Comparison of ENCODE assay signal across 9 cellular contexts in the genomic region with DNA sequence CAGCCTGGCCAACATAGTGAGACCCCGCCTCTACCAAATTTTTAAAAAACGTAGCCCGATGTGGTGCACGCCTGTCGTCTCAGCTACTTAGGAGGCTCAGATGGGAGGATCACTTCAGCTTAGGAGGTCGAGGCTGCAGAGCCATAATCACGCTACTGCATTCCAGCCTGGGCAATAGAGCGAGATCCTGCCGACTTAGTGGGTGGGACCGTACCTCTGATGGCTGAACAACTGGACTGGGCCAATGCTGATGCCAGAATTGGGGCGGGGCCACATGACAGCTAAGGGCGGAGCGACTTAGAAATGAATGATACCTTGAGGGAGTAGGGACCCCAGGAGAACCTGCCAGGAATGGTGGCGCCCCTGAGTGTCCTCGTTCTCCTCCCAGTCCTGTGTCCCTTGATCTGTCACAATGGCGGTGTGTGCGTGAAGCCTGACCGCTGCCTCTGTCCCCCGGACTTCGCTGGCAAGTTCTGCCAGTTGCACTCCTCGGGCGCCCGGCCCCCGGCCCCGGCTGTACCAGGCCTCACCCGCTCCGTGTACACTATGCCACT. TPM values are rescaled to one million over a fixed set of nuclear protein-coding genes. Genes with fewer than 3 reads are reported as not detected.
DNase-seq lines count a peak whose midpoint lies in the region; ATAC-seq, FAIRE-seq and TF ChIP-seq lines count a peak whose summit lies in the region.
"Had no signal": no experiment of that assay in that cellular context is flagged by ENCODE, and none has a peak within 500 bp of the region (broad histone marks: within the 10 kb centered on the region; RNA-seq: fewer than 3 reads in every experiment).

No MANE protein-coding gene starts in this region.

- H3K9me3 ChIP-seq in A549 (no peaks in the 10 kb centered on the region), mononuclear cell (ENCODE audit: low read depth, low read length) (no peaks in the 10 kb centered on the region)
- H3K9me3 ChIP-seq: adrenal gland had no signal

- 67% methylated on average over 27 of the region's 27 CpGs for WGBS in A549 (ENCODE audit: missing lambda C conversion rate)

- peak in 1 of 2 experiments; percentile 66 for DNase-seq in A549 (ENCODE audit: low read depth in 1 of 2, low spot score in 1 of 2)
- DNase-seq in HL-60 (ENCODE audit: low read depth in 1 of 2, low spot score in 1 of 2) = no peak
- DNase-seq in astrocyte of the cerebellum (ENCODE audit: low read depth) = no peak
- no peak for DNase-seq in hypothalamus (lab: John Stamatoyannopoulos, UW)
- DNase-seq in inferior parietal cortex (ENCODE audit: extremely low spot score) = no peak
- DNase-seq in germinal center (ENCODE audit: low spot score) = no peak

- no peak for TF ChIP-seq EP300 in A549 (IDR thresholded peaks at IDR 0.05)

- no peak for FAIRE-seq in A549 (lab: Jason Lieb, UNC)

- TF ChIP-seq CTCF in A549 (IDR thresholded peaks at IDR 0.05) (no peak), HL-60 (IDR thresholded peaks at IDR 0.05; ENCODE audit: insufficient read depth, low read length) (no peak), astrocyte of the cerebellum (IDR thresholded peaks at IDR 0.05; ENCODE audit: low read depth, low read length, missing control alignments) (no peak)

- CTCF ChIA-PET in A549 (lab: Yijun Ruan, JAX) = interaction anchor here (0.5 to 35.2 kb wide), 23 partner anchors 8 to 845 kb away, joined by 3 to 2247 read pairs (median 7); a partner anchor contains a TSS

- POLR2A ChIA-PET in A549 (lab: Yijun Ruan, JAX) = interaction anchor here (0.6 to 2.8 kb wide), 19 partner anchors 8 to 194 kb away, joined by 3 to 35 read pairs (median 7); a partner anchor contains a TSS

- ATAC-seq in A549 (peak; percentile 0; a peak in 5 of 6 replicates), GM21723 (IDR thresholded peaks at IDR 0.05; ENCODE audit: unreplicated experiment) (no peak)

- TF ChIP-seq POLR2A in A549 (IDR thresholded peaks at IDR 0.05; ENCODE audit: low read length) = no peak

- no peak for TF ChIP-seq RAD21 in A549 (conservative IDR thresholded peaks at IDR 0.05 in 1 of 2, IDR thresholded peaks at IDR 0.05 in 1 of 2)

- H3K4me2 ChIP-seq in A549 = peak overlapping the region; percentile 92

- H3K4me3 ChIP-seq in A549 (peak overlapping the region; percentile 46), HL-60 (replicated peaks; ENCODE audit: insufficient read depth, low read length) (peak overlapping the region; percentile 42; the same call in 1 of the 2 replicates), astrocyte of the cerebellum (ENCODE audit: low read depth, low read length) (peak overlapping the region; percentile 36), mononuclear cell (ENCODE audit: low read length) (peak overlapping the region; percentile 5)

- H3K4me1 ChIP-seq in A549 (peaks cover 55% of the 10 kb centered on the region), mononuclear cell (ENCODE audit: insufficient read depth, low read length) (peaks cover 71% of the 10 kb centered on the region)

- H3K27me3 ChIP-seq in HL-60 (ENCODE audit: insufficient read depth, poor library complexity, severe bottlenecking) = peaks cover 51% of the 10 kb centered on the region
- peaks cover 35% of the 10 kb centered on the region for H3K27me3 ChIP-seq in mononuclear cell (ENCODE audit: insufficient read depth, low read length)

- in situ Hi-C loops in astrocyte of the cerebellum (cut with HindIII; ENCODE audit: low sequenced_read_pairs) = no loop called here

- H3K27ac ChIP-seq in A549 (peak overlapping the region; percentile 71 to 85), HL-60 (replicated peaks) (no peak overlapping the region)

TF ChIP-seq in A549, 52 proteins besides CTCF, POLR2A, EP300 and RAD21:
- TF ChIP-seq HOXB5 (CRISPR knock-in tag; IDR thresholded peaks at IDR 0.05) (peak; percentile 23; the same call in 1 of the 2 replicates), ZC3H11A (IDR thresholded peaks at IDR 0.05) (peak; percentile 1; the same call in 1 of the 2 replicates), NPAS2 (CRISPR knock-in tag; IDR thresholded peaks at IDR 0.05; ENCODE audit: borderline replicate concordance) (no peak), KDM5A (IDR thresholded peaks at IDR 0.05) (no peak)

RNA-seq across cellular contexts. Expression of a gene that starts 3.6 kb away (rescaled TPM):
- polyA plus RNA-seq in A549 (2011; rRNA removed) (23.1 and 32.0 TPM in 2 replicates), A549 (2017; fragmentation: RNase III; extraction: RNeasy Plus Mini Kit Qiagen cat#74134 plus additional on column Dnase treatment) (37.7 to 51.1 TPM (median 43.2 TPM) in 3 replicates)
- polyA plus RNA-seq in A549 (2012; cell fraction: cytosol; rRNA removed) = 65.2 and 69.3 TPM in 2 replicates
- 475 and 611 TPM in 2 replicates for polyA plus RNA-seq in A549 (2012; cell fraction: nucleus; rRNA removed)
- 16.3 and 26.9 TPM in 2 replicates for polyA minus RNA-seq in A549 (2011; rRNA and poly(A)+ RNA removed)
- 16.2 TPM for total RNA-seq in mononuclear cell

RNA-seq across cellular contexts. Expression of a gene that starts 28.1 kb away (rescaled TPM):
- polyA plus RNA-seq in A549 (2011; rRNA removed) = 75.2 and 79.7 TPM in 2 replicates
- 163 and 237 TPM in 2 replicates for polyA plus RNA-seq in A549 (2012; cell fraction: cytosol; rRNA removed)
- 317 and 432 TPM in 2 replicates for polyA plus RNA-seq in A549 (2012; cell fraction: nucleus; rRNA removed)
- polyA plus RNA-seq in A549 (2017; fragmentation: RNase III; extraction: RNeasy Plus Mini Kit Qiagen cat#74134 plus additional on column Dnase treatment) = 94.9 to 128 TPM (median 123 TPM) in 3 replicates
- 133 and 167 TPM in 2 replicates for polyA minus RNA-seq in A549 (2011; rRNA and poly(A)+ RNA removed)
- total RNA-seq in mononuclear cell = 55.9 TPM
